22 cellular contexts compared by ENCODE assay signal in genomic region chr2:30326497-30326896, GRCh38.
"Had no signal": no experiment of that assay in that cellular context is flagged by ENCODE, and none has a peak within 500 bp of the region (broad histone marks: within the 10 kb centered on the region; RNA-seq: fewer than 3 reads in every experiment).

No MANE protein-coding gene starts in this region.

- H3K36me3 Mint-ChIP-seq: natural killer cell had no signal

- H3K4me1 ChIP-seq: lower lobe of right lung, prostate gland, right atrium auricular region, stomach, suprapubic skin, tibial nerve had no signal

- H3K9me3 Mint-ChIP-seq: activated CD4-positive, alpha-beta memory T cell treated with anti-CD3 and anti-CD28 coated beads, Interleukin-2, amount 10 ng/mL, durations not matched to agents 7 days and 5 days; activated CD4-positive, alpha-beta T cell treated with anti-CD3 and anti-CD28 coated beads, Interleukin-2, amount 10 ng/mL, durations not matched to agents 24 days and 14 days; natural killer cell had no signal

- ATAC-seq: left lobe of liver, T-helper 17 cell had no signal

- H3K27ac Mint-ChIP-seq: activated CD4-positive, alpha-beta memory T cell treated with anti-CD3 and anti-CD28 coated beads, Interleukin-2, amount 10 ng/mL, durations not matched to agents 7 days and 5 days; activated CD4-positive, alpha-beta T cell treated with anti-CD3 and anti-CD28 coated beads, Interleukin-2, amount 10 ng/mL, durations not matched to agents 24 days and 14 days; dendritic cell treated with granulocyte-macrophage colony-stimulating factor and Interleukin-4, amounts not matched to agents 40 ng/mL and 50 ng/mL, for 4 days; natural killer cell; T-helper 17 cell had no signal

- H3K27me3 ChIP-seq: ascending aorta, brain microvascular endothelial cell, ovary, right atrium auricular region, stomach, suprapubic skin, tibial nerve had no signal

- H3K36me3 ChIP-seq: ascending aorta, brain microvascular endothelial cell, lower lobe of right lung, ovary, prostate gland, right atrium auricular region, stomach, suprapubic skin, tibial nerve had no signal

- H3K27ac ChIP-seq: ascending aorta, brain microvascular endothelial cell, lower lobe of right lung, ovary, prostate gland, right atrium auricular region, stomach, suprapubic skin, tibial nerve had no signal

- H3K4me3 Mint-ChIP-seq: activated CD4-positive, alpha-beta memory T cell treated with anti-CD3 and anti-CD28 coated beads, Interleukin-2, amount 10 ng/mL, durations not matched to agents 7 days and 5 days; activated CD4-positive, alpha-beta T cell treated with anti-CD3 and anti-CD28 coated beads, Interleukin-2, amount 10 ng/mL, durations not matched to agents 24 days and 14 days; dendritic cell treated with granulocyte-macrophage colony-stimulating factor and Interleukin-4, amounts not matched to agents 40 ng/mL and 50 ng/mL, for 4 days; natural killer cell; T-helper 17 cell had no signal

- H3K9me3 ChIP-seq: ascending aorta, lower lobe of right lung, ovary, prostate gland, right atrium auricular region, stomach, suprapubic skin, tibial nerve had no signal

- H3K27me3 Mint-ChIP-seq: activated CD4-positive, alpha-beta memory T cell treated with anti-CD3 and anti-CD28 coated beads, Interleukin-2, amount 10 ng/mL, durations not matched to agents 7 days and 5 days; activated CD4-positive, alpha-beta T cell treated with anti-CD3 and anti-CD28 coated beads, Interleukin-2, amount 10 ng/mL, durations not matched to agents 24 days and 14 days; T-helper 17 cell had no signal

- DNase-seq: activated CD4-positive, alpha-beta memory T cell treated with anti-CD3 and anti-CD28 coated beads, Interleukin-2, amount 10 ng/mL, durations not matched to agents 7 days and 5 days; activated CD4-positive, alpha-beta T cell treated with anti-CD3 and anti-CD28 coated beads, Interleukin-2, amount 10 ng/mL, durations not matched to agents 24 days and 14 days; activated gamma-delta T cell; activated naive CD4-positive, alpha-beta T cell treated with anti-CD3 and anti-CD28 coated beads, Interleukin-2, amount 50 U/mL, for 16 hours; brain microvascular endothelial cell; caudate nucleus; effector CD4-positive, alpha-beta T cell; kidney; lower lobe of right lung; natural killer cell; ovary; stimulated activated CD4-positive, alpha-beta T cell treated with anti-CD3 and anti-CD28 coated beads, Interleukin-12 subunit alpha, Interleukin-12 subunit beta, amount 100 ng/mL, for 4 hours; stimulated activated CD4-positive, alpha-beta T cell treated with anti-CD3 and anti-CD28 coated beads, Interleukin-4, amount 100 ng/mL, for 4 hours; stomach; T-helper 17 cell had no signal

- H3K4me3 ChIP-seq: ascending aorta, lower lobe of right lung, ovary, prostate gland, right atrium auricular region, stomach, suprapubic skin, tibial nerve had no signal
